ENCODE assay signal across 2 cellular contexts in the genomic region with DNA sequence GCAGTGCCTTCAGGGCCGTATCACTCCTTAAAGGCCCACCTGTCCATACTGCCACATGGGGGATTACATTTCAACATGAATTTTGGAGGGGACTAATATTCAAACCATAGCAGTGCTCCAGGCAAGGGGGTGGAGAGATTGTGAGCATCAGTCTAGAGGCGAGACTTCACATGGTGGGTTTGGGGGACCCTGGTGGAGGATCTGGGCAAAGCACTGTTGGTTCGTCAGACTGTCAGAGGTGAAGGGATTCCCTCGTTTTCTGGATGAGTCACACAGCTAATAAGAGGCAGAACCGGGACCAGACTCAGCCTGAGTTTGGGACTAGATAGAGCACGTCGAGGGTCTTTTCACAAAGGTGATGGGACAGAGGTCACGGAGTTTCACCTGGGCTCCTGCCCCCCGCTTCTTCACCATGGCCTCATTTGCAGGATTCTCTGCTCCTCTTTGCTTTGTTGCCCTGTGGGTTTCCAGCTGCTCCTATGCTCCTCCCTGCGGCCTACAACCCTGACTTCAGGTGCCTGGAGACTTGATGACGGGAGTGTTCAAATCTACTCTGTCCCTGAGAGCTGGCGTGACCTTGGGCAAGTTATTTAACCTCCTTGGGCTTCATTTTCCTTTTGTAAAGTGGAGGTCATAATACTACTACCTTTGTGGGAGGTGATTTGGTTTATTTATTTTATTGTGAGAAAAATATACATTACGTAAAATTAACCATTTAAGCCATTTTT.
TF ChIP-seq lines count a peak whose summit lies in the region.

No MANE protein-coding gene starts in this region.

TF ChIP-seq in SK-N-SH, 30 proteins besides CTCF, POLR2A, EP300 and RAD21 (continued from another document):
- TF ChIP-seq, protein P1, sequence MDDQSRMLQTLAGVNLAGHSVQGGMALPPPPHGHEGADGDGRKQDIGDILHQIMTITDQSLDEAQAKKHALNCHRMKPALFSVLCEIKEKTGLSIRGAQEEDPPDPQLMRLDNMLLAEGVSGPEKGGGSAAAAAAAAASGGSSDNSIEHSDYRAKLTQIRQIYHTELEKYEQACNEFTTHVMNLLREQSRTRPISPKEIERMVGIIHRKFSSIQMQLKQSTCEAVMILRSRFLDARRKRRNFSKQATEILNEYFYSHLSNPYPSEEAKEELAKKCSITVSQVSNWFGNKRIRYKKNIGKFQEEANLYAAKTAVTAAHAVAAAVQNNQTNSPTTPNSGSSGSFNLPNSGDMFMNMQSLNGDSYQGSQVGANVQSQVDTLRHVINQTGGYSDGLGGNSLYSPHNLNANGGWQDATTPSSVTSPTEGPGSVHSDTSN (IDR thresholded peaks at IDR 0.05) = no peak
- TF ChIP-seq GABPA (IDR thresholded peaks at IDR 0.05; ENCODE audit: low read depth) (no peak), GATA2 (CRISPR knock-in tag; IDR thresholded peaks at IDR 0.05) (no peak), EZH2phosphoT487 (IDR thresholded peaks at IDR 0.05; ENCODE audit: borderline replicate concordance, low read depth) (no peak), TCF12 (IDR thresholded peaks at IDR 0.05) (no peak), TEAD4 (IDR thresholded peaks at IDR 0.05; ENCODE audit: borderline replicate concordance, insufficient read depth) (no peak), FOXM1 (IDR thresholded peaks at IDR 0.05; ENCODE audit: low read depth) (no peak)

TF ChIP-seq in SK-N-SH treated with all-trans-retinoic acid at 6 μM for 48 hours, 23 proteins besides CTCF, POLR2A, EP300 and RAD21 (continued from another document):
- TF ChIP-seq, protein P2, sequence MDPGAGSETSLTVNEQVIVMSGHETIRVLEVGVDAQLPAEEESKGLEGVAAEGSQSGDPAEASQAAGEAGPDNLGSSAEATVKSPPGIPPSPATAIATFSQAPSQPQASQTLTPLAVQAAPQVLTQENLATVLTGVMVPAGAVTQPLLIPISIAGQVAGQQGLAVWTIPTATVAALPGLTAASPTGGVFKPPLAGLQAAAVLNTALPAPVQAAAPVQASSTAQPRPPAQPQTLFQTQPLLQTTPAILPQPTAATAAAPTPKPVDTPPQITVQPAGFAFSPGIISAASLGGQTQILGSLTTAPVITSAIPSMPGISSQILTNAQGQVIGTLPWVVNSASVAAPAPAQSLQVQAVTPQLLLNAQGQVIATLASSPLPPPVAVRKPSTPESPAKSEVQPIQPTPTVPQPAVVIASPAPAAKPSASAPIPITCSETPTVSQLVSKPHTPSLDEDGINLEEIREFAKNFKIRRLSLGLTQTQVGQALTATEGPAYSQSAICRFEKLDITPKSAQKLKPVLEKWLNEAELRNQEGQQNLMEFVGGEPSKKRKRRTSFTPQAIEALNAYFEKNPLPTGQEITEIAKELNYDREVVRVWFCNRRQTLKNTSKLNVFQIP (CRISPR knock-in tag; IDR thresholded peaks at IDR 0.05; ENCODE audit: borderline replicate concordance, low read depth) = no peak
- TF ChIP-seq PPARA (CRISPR knock-in tag; IDR thresholded peaks at IDR 0.05; ENCODE audit: borderline replicate concordance) (no peak), SNAI2 (CRISPR knock-in tag; IDR thresholded peaks at IDR 0.05) (no peak)
- TF ChIP-seq, protein P3, sequence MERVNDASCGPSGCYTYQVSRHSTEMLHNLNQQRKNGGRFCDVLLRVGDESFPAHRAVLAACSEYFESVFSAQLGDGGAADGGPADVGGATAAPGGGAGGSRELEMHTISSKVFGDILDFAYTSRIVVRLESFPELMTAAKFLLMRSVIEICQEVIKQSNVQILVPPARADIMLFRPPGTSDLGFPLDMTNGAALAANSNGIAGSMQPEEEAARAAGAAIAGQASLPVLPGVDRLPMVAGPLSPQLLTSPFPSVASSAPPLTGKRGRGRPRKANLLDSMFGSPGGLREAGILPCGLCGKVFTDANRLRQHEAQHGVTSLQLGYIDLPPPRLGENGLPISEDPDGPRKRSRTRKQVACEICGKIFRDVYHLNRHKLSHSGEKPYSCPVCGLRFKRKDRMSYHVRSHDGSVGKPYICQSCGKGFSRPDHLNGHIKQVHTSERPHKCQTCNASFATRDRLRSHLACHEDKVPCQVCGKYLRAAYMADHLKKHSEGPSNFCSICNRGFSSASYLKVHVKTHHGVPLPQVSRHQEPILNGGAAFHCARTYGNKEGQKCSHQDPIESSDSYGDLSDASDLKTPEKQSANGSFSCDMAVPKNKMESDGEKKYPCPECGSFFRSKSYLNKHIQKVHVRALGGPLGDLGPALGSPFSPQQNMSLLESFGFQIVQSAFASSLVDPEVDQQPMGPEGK (CRISPR knock-in tag; IDR thresholded peaks at IDR 0.05; ENCODE audit: borderline replicate concordance) = no peak
TF ChIP-seq in SK-N-SH treated with all-trans-retinoic acid at 6 μM for 48 hours: peak in this region for 0.
